Comparison of ENCODE assay signal across 1 cellular context in genomic region chr11:75743711-75744563, GRCh38.
TF ChIP-seq lines count a peak whose summit lies in the region.

No MANE protein-coding gene starts in this region.

TF ChIP-seq in H1, 55 proteins besides CTCF, POLR2A, EP300 and RAD21:
- TF ChIP-seq ATF2 (IDR thresholded peaks at IDR 0.05; ENCODE audit: low read length) (no peak), CREB1 (IDR thresholded peaks at IDR 0.05) (no peak), CBX8 (IDR thresholded peaks at IDR 0.05; ENCODE audit: borderline replicate concordance, low read depth, low read length) (no peak), PHF8 (conservative IDR thresholded peaks at IDR 0.05; ENCODE audit: low read depth, low read length) (no peak), RXRA (IDR thresholded peaks at IDR 0.05; ENCODE audit: insufficient read depth, low read depth, low read length) (no peak), TBP (IDR thresholded peaks at IDR 0.05; ENCODE audit: low read depth, low read length) (no peak), BCL11A (IDR thresholded peaks at IDR 0.05; ENCODE audit: low read depth in 2 of 2, low read length in 2 of 2) (no peak), BRCA1 (IDR thresholded peaks at IDR 0.05; ENCODE audit: low read depth, low read length) (no peak), TAF7 (optimal IDR thresholded peaks at IDR 0.05; ENCODE audit: borderline replicate concordance, low read depth, low read length) (no peak), CHD1 (IDR thresholded peaks at IDR 0.05; ENCODE audit: low read depth, low read length) (no peak), CHD2 (IDR thresholded peaks at IDR 0.05; ENCODE audit: low read length) (no peak)
- TF ChIP-seq, protein P1, sequence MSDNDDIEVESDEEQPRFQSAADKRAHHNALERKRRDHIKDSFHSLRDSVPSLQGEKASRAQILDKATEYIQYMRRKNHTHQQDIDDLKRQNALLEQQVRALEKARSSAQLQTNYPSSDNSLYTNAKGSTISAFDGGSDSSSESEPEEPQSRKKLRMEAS (IDR thresholded peaks at IDR 0.05) = no peak
